Comparison of ENCODE assay signal across 16 cellular contexts in genomic region chrX:129524250-129524850, GRCh38. TPM values are rescaled to one million over a fixed set of nuclear protein-coding genes. Genes with fewer than 3 reads are reported as not detected.
DNase-seq lines count a peak whose midpoint lies in the region; ATAC-seq and TF ChIP-seq lines count a peak whose summit lies in the region.
"Had no signal": no experiment of that assay in that cellular context is flagged by ENCODE, and none has a peak within 500 bp of the region (broad histone marks: within the 10 kb centered on the region; RNA-seq: fewer than 3 reads in every experiment).

No MANE protein-coding gene starts in this region.

- DNase-seq in activated CD4-positive, alpha-beta T cell treated with anti-CD3 and anti-CD28 coated beads, Interleukin-2, amount 10 ng/mL, durations not matched to agents 24 days and 14 days = no peak
- no peak for DNase-seq in activated CD4-positive, alpha-beta T cell treated with anti-CD3 and anti-CD28 coated beads for 48 hours
- DNase-seq in nephron progenitor cell = no peak
- DNase-seq in NCI-H1694 (lab: John Stamatoyannopoulos, UW) = no peak
- no peak for DNase-seq in DMS 273 treated with DMSO at 0.1 percent for 48 hours (lab: John Stamatoyannopoulos, UW)
- DNase-seq: hippocampal formation; MG63; NCI-H2107; NK-92 treated with Interleukin-12 subunit alpha and Interleukin-12 subunit beta, amount 100 ng/mL, for 24 hours; posterior cingulate gyrus; upper lobe of right lung had no signal

- peak overlapping the region; percentile 75 for H3K4me3 Mint-ChIP-seq in activated CD4-positive, alpha-beta T cell treated with anti-CD3 and anti-CD28 coated beads, Interleukin-2, amount 10 ng/mL, durations not matched to agents 24 days and 14 days
- peak overlapping the region; percentile 93 for H3K4me3 Mint-ChIP-seq in nephron progenitor cell

- 97 to 100% methylated on average over 2 of the region's 3 CpGs for WGBS in ectodermal cell, 2 experiments

- no peak overlapping the region for H3K27ac Mint-ChIP-seq in activated CD4-positive, alpha-beta T cell treated with anti-CD3 and anti-CD28 coated beads, Interleukin-2, amount 10 ng/mL, durations not matched to agents 24 days and 14 days
- peak overlapping the region; percentile 96 for H3K27ac Mint-ChIP-seq in nephron progenitor cell

- peaks cover 5% of the 10 kb centered on the region for H3K9me3 Mint-ChIP-seq in activated CD4-positive, alpha-beta T cell treated with anti-CD3 and anti-CD28 coated beads, Interleukin-2, amount 10 ng/mL, durations not matched to agents 24 days and 14 days
- peaks cover 3% of the 10 kb centered on the region for H3K9me3 Mint-ChIP-seq in nephron progenitor cell

- intact Hi-C loops in activated CD4-positive, alpha-beta T cell treated with anti-CD3 and anti-CD28 coated beads, Interleukin-2, amount 10 ng/mL, durations not matched to agents 24 days and 14 days (cut with micrococcal nuclease) = no loop called here

- no peaks in the 10 kb centered on the region for H4K20me1 ChIP-seq in KMS-11 (ENCODE audit: insufficient read depth)

- ATAC-seq in HG03571 (IDR thresholded peaks at IDR 0.05; ENCODE audit: unreplicated experiment) = no peak

- no peaks in the 10 kb centered on the region for H3K36me3 Mint-ChIP-seq in activated CD4-positive, alpha-beta T cell treated with anti-CD3 and anti-CD28 coated beads, Interleukin-2, amount 10 ng/mL, durations not matched to agents 24 days and 14 days (ENCODE audit: low read depth)
- H3K36me3 Mint-ChIP-seq in nephron progenitor cell (ENCODE audit: low read depth) = peaks cover 13% of the 10 kb centered on the region

- peak overlapping the region; percentile 17; the same call in 1 of the 2 replicates for H3K4me2 ChIP-seq in KMS-11

- no peak overlapping the region for H2AFZ ChIP-seq in KMS-11 (ENCODE audit: low read depth)

- H3K27me3 Mint-ChIP-seq in activated CD4-positive, alpha-beta T cell treated with anti-CD3 and anti-CD28 coated beads, Interleukin-2, amount 10 ng/mL, durations not matched to agents 24 days and 14 days = peaks cover 33% of the 10 kb centered on the region
- H3K27me3 Mint-ChIP-seq in nephron progenitor cell (ENCODE audit: low read depth, poor library complexity) = no peaks in the 10 kb centered on the region

- H3K4me1 Mint-ChIP-seq in activated CD4-positive, alpha-beta T cell treated with anti-CD3 and anti-CD28 coated beads, Interleukin-2, amount 10 ng/mL, durations not matched to agents 24 days and 14 days = peaks cover 4% of the 10 kb centered on the region
- H3K4me1 Mint-ChIP-seq in nephron progenitor cell = peaks cover 24% of the 10 kb centered on the region

- H3K4me1 ChIP-seq in KMS-11 (ENCODE audit: low read depth, poor library complexity, severe bottlenecking) = peaks cover 51% of the 10 kb centered on the region
- no peaks in the 10 kb centered on the region for H3K4me1 ChIP-seq in ectodermal cell (ENCODE audit: control insufficient read depth, insufficient read depth, low read length)

- TF ChIP-seq CTCF in KMS-11 (conservative IDR thresholded peaks at IDR 0.05; ENCODE audit: low read depth, low read length) = no peak
- TF ChIP-seq CTCF in nephron progenitor cell (IDR thresholded peaks at IDR 0.05) = no peak

- H3K9me3 ChIP-seq in ectodermal cell (ENCODE audit: control insufficient read depth, low read length) = no peaks in the 10 kb centered on the region
- H3K9me3 ChIP-seq: MG63, upper lobe of right lung had no signal

- H3K4me3 ChIP-seq in KMS-11 (IDR thresholded peaks at IDR 0.05; ENCODE audit: insufficient read depth, low read depth, low read length) (no peak overlapping the region), ectodermal cell (ENCODE audit: insufficient read depth, low read depth, low read length) (no peak overlapping the region)
- H3K4me3 ChIP-seq: lung, SK-N-MC had no signal

- H3K36me3 ChIP-seq in KMS-11 (ENCODE audit: insufficient read depth) = no peaks in the 10 kb centered on the region
- H3K36me3 ChIP-seq in ectodermal cell (ENCODE audit: control insufficient read depth, insufficient read depth, low read length) = no peaks in the 10 kb centered on the region
- H3K36me3 ChIP-seq: MG63, upper lobe of right lung had no signal

- H3K27me3 ChIP-seq in KMS-11 (ENCODE audit: insufficient read depth, low read depth) (no peaks in the 10 kb centered on the region), ectodermal cell (ENCODE audit: control insufficient read depth, insufficient read depth, low read length, poor library complexity, severe bottlenecking) (no peaks in the 10 kb centered on the region)
- H3K27me3 ChIP-seq: MG63, upper lobe of right lung had no signal

- no peak overlapping the region for H3K27ac ChIP-seq in KMS-11
- peak overlapping the region; percentile 83 for H3K27ac ChIP-seq in ectodermal cell (ENCODE audit: insufficient read depth, low read depth, low read length, poor library complexity, severe bottlenecking)
- H3K27ac ChIP-seq: SK-N-MC had no signal

- no peaks in the 10 kb centered on the region for H3K79me2 ChIP-seq in KMS-11 (ENCODE audit: insufficient read depth, low read depth)

- H3K9ac ChIP-seq in KMS-11 = no peak overlapping the region

RNA-seq across cellular contexts. Expression of gene SMARCA1, which starts 1.1 kb away (rescaled TPM):
- not detected in 2 replicates for total RNA-seq in activated CD4-positive, alpha-beta T cell treated with anti-CD3 and anti-CD28 coated beads, Interleukin-2, amount 10 ng/mL, durations not matched to agents 24 days and 14 days
- 103 TPM for polyA plus RNA-seq in ectodermal cell (2013, experiment 1 of 4)
- 110 TPM for polyA plus RNA-seq in ectodermal cell (2013, experiment 2 of 4)
- polyA plus RNA-seq in ectodermal cell (2013, experiment 3 of 4) = 84.9 TPM
- 95.2 TPM for polyA plus RNA-seq in ectodermal cell (2013, experiment 4 of 4)

RNA-seq across cellular contexts. Expression of gene OCRL, which starts 15.7 kb away (rescaled TPM):
- total RNA-seq in activated CD4-positive, alpha-beta T cell treated with anti-CD3 and anti-CD28 coated beads, Interleukin-2, amount 10 ng/mL, durations not matched to agents 24 days and 14 days = 3.8 and 4.2 TPM in 2 replicates
- polyA plus RNA-seq in ectodermal cell (2013, experiment 1 of 4) = 28.6 TPM
- polyA plus RNA-seq in ectodermal cell (2013, experiment 2 of 4) = 29.4 TPM
- polyA plus RNA-seq in ectodermal cell (2013, experiment 3 of 4) = 21.1 TPM
- 22.2 TPM for polyA plus RNA-seq in ectodermal cell (2013, experiment 4 of 4)
